ENCODE assay signal across 25 cellular contexts in the genomic region with DNA sequence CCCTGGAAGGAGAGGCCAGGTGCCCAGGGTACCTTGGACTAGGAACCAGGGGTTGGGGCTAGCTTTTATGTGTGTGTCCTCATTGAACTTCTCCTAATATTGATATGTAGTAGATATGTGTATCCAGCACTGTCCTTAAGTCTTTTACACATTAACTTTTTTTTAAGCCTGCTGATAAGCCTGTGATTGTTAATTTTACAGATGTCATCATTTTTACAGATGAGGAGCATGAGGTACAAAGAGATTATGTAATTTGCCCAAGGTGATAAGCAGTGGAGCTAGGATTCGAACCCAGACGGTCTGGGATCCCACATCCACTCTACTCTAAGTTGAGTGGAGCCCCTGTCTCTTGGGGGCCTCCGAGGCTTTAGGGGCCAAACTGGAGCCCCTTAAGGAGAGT. TPM values are rescaled to one million over a fixed set of nuclear protein-coding genes. Genes with fewer than 3 reads are reported as not detected.
DNase-seq lines count a peak whose midpoint lies in the region; ATAC-seq and TF ChIP-seq lines count a peak whose summit lies in the region.
"Had no signal": no experiment of that assay in that cellular context is flagged by ENCODE, and none has a peak within 500 bp of the region (broad histone marks: within the 10 kb centered on the region; RNA-seq: fewer than 3 reads in every experiment).

No MANE protein-coding gene starts in this region.

- no peaks in the 10 kb centered on the region for H3K9me2 ChIP-seq in DOHH2 (replicated peaks; ENCODE audit: control insufficient read depth, low read length)

- peak overlapping the region; percentile 91 for H3K4me2 ChIP-seq in DOHH2 (ENCODE audit: low read length)

- H3K27me3 Mint-ChIP-seq in activated naive CD4-positive, alpha-beta T cell treated with anti-CD3 and anti-CD28 coated beads, Interleukin-2, amount 50 U/mL, for 24 hours: no peaks in the 10 kb centered on the region
- no peaks in the 10 kb centered on the region for H3K27me3 Mint-ChIP-seq in stimulated activated naive CD8-positive, alpha-beta T cell treated with anti-CD3 and anti-CD28 coated beads, Interleukin-15, amount 100 ng/mL, for 72 hours

- H3K36me3 ChIP-seq in DOHH2 (ENCODE audit: control insufficient read depth, low read length) (peaks cover 20% of the 10 kb centered on the region; the same call in 1 of the 2 replicates), esophagus muscularis mucosa (peaks cover 0 to 19% (median 0%) of the 10 kb centered on the region in 4 donors)

- TF ChIP-seq EP300 in esophagus muscularis mucosa (IDR thresholded peaks at IDR 0.05): no peak

- TF ChIP-seq POLR2A in esophagus muscularis mucosa (IDR thresholded peaks at IDR 0.05; ENCODE audit: low read depth): no peak

- no peak for TF ChIP-seq CTCF in DOHH2 (IDR thresholded peaks at IDR 0.05; ENCODE audit: low read depth, low read length, poor library complexity, severe bottlenecking)
- no peak for TF ChIP-seq CTCF in esophagus muscularis mucosa (IDR thresholded peaks at IDR 0.05)

- peaks cover 52% of the 10 kb centered on the region for H3K4me1 Mint-ChIP-seq in activated naive CD4-positive, alpha-beta T cell treated with anti-CD3 and anti-CD28 coated beads, Interleukin-2, amount 50 U/mL, for 24 hours
- H3K4me1 Mint-ChIP-seq in stimulated activated naive CD8-positive, alpha-beta T cell treated with anti-CD3 and anti-CD28 coated beads, Interleukin-15, amount 100 ng/mL, for 72 hours: peaks cover 86% of the 10 kb centered on the region

- DNase-seq in activated naive CD4-positive, alpha-beta T cell treated with Interleukin-2 at 50 U/mL for 16 hours: no peak
- DNase-seq in esophagus muscularis mucosa (ENCODE audit: extremely low spot score) (no peak), GM03348 (ENCODE audit: low spot score) (no peak), NCI-H2107 (lab: John Stamatoyannopoulos, UW) (no peak)
- DNase-seq in stimulated activated naive CD8-positive, alpha-beta T cell treated with anti-CD3 and anti-CD28 coated beads, Interleukin-15, amount 100 ng/mL, for 72 hours: no peak
- DNase-seq: activated naive CD4-positive, alpha-beta T cell treated with anti-CD3 and anti-CD28 coated beads, Interleukin-2, amount 50 U/mL, for 16 hours; Calu3; glutamatergic neuron; Kasumi-1; NCI-H1092 treated with DMSO at 0.1 percent for 48 hours; NCI-H2029 treated with DMSO at 0.1 percent for 48 hours; posterior cingulate gyrus; SHP77; stimulated activated CD4-positive, alpha-beta T cell treated with anti-CD3 and anti-CD28 coated beads, Interleukin-1b, Interleukin-23, amount 100 ng/mL, for 48 hours; SW 1271; upper lobe of left lung had no signal

- H3K27ac Mint-ChIP-seq in activated naive CD4-positive, alpha-beta T cell treated with anti-CD3 and anti-CD28 coated beads, Interleukin-2, amount 50 U/mL, for 24 hours: no peak overlapping the region
- no peak overlapping the region for H3K27ac Mint-ChIP-seq in stimulated activated naive CD8-positive, alpha-beta T cell treated with anti-CD3 and anti-CD28 coated beads, Interleukin-15, amount 100 ng/mL, for 72 hours
- H3K27ac Mint-ChIP-seq: endodermal cell had no signal

- H3K4me3 Mint-ChIP-seq in activated naive CD4-positive, alpha-beta T cell treated with anti-CD3 and anti-CD28 coated beads, Interleukin-2, amount 50 U/mL, for 24 hours: peak overlapping the region; percentile 30
- H3K4me3 Mint-ChIP-seq in stimulated activated naive CD8-positive, alpha-beta T cell treated with anti-CD3 and anti-CD28 coated beads, Interleukin-15, amount 100 ng/mL, for 72 hours: peak overlapping the region; percentile 85 to 95
- H3K4me3 Mint-ChIP-seq: endodermal cell; natural killer cell treated with Interleukin-12 subunit alpha and Interleukin-12 subunit beta and Interleukin-15 and Interleukin-18, amount 100 ng/mL, for 72 hours had no signal

- H3K36me3 Mint-ChIP-seq in activated naive CD4-positive, alpha-beta T cell treated with anti-CD3 and anti-CD28 coated beads, Interleukin-2, amount 50 U/mL, for 24 hours: no peaks in the 10 kb centered on the region
- H3K36me3 Mint-ChIP-seq: natural killer cell treated with Interleukin-12 subunit alpha and Interleukin-12 subunit beta and Interleukin-15 and Interleukin-18, amount 100 ng/mL, for 72 hours had no signal

- intact Hi-C loops in esophagus muscularis mucosa (cut with DNase I): no loop called here

- 78% methylated on average over 3 of the region's 3 CpGs for WGBS in esophagus muscularis mucosa

- peaks cover 39% of the 10 kb centered on the region for H3K79me2 ChIP-seq in DOHH2 (ENCODE audit: control insufficient read depth, low read length)

- H3K4me1 ChIP-seq in DOHH2 (ENCODE audit: control insufficient read depth, low read length) (peaks cover 72% of the 10 kb centered on the region), esophagus muscularis mucosa (peaks cover 75 to 82% (median 77%) of the 10 kb centered on the region in 4 donors)

- H4K20me1 ChIP-seq in DOHH2 (ENCODE audit: control insufficient read depth, insufficient read depth, low read depth, low read length): no peaks in the 10 kb centered on the region

- ATAC-seq in stimulated activated naive CD8-positive, alpha-beta T cell treated with anti-CD3 and anti-CD28 coated beads, Interleukin-15, amount 100 ng/mL, for 72 hours: no peak
- ATAC-seq in HG02798 (IDR thresholded peaks at IDR 0.05; ENCODE audit: poor library complexity, unreplicated experiment): no peak

- H3K9me3 ChIP-seq in DOHH2 (ENCODE audit: control insufficient read depth, insufficient read depth, low read length) (no peaks in the 10 kb centered on the region), esophagus muscularis mucosa (no peaks in the 10 kb centered on the region)
- H3K9me3 ChIP-seq: BE2C, upper lobe of left lung had no signal

- H3K9me3 Mint-ChIP-seq in activated naive CD4-positive, alpha-beta T cell treated with anti-CD3 and anti-CD28 coated beads, Interleukin-2, amount 50 U/mL, for 24 hours: no peaks in the 10 kb centered on the region
- H3K9me3 Mint-ChIP-seq in stimulated activated naive CD8-positive, alpha-beta T cell treated with anti-CD3 and anti-CD28 coated beads, Interleukin-15, amount 100 ng/mL, for 72 hours: no peaks in the 10 kb centered on the region
- H3K9me3 Mint-ChIP-seq: endodermal cell; natural killer cell treated with Interleukin-12 subunit alpha and Interleukin-12 subunit beta and Interleukin-15 and Interleukin-18, amount 100 ng/mL, for 72 hours; stimulated activated effector memory CD8-positive, alpha-beta T cell treated with anti-CD3 and anti-CD28 coated beads, Interleukin-12 subunit alpha, Interleukin-12 subunit beta, amount 100 ng/mL, for 72 hours had no signal

- no peaks in the 10 kb centered on the region for H3K27me3 ChIP-seq in DOHH2 (ENCODE audit: control insufficient read depth, low read length)
- H3K27me3 ChIP-seq in esophagus muscularis mucosa: no peaks in the 10 kb centered on the region
- H3K27me3 ChIP-seq: BE2C, upper lobe of left lung had no signal

- H3K27ac ChIP-seq in DOHH2 (ENCODE audit: low read depth, low read length) (no peak overlapping the region), esophagus muscularis mucosa (replicated peaks in 1 of 4) (peak overlapping the region; percentile 91 to 100 (median 97))

- peaks cover 7% of the 10 kb centered on the region; the same call in 1 of the 2 replicates for H3F3A ChIP-seq in DOHH2 (ENCODE audit: control insufficient read depth, insufficient read depth)

- H3K4me3 ChIP-seq in DOHH2 (ENCODE audit: low read length) (no peak overlapping the region), esophagus muscularis mucosa (no peak overlapping the region)
- H3K4me3 ChIP-seq: skin epidermis, upper lobe of left lung had no signal

RNA-seq across cellular contexts. Expression of a gene that starts 10.2 kb away (rescaled TPM):
- 10 to 100 TPM; 26.2 to 88.1 (median 59.4) TPM for total RNA-seq in esophagus muscularis mucosa

RNA-seq across cellular contexts. Expression of a gene that starts 28.7 kb away (rescaled TPM):
- 10 to 100 TPM; 30.3 to 71.4 (median 61.2) TPM for total RNA-seq in esophagus muscularis mucosa

RNA-seq across cellular contexts. Expression of a gene that starts 34.3 kb away (rescaled TPM):
- 10 to 100 TPM; 13.3 to 26.9 (median 18.3) TPM for total RNA-seq in esophagus muscularis mucosa
- total RNA-seq: Calu3 had no signal

RNA-seq across cellular contexts. Expression of a gene that starts 38.5 kb away (rescaled TPM):
- 10 to 100 TPM in 1 of 4 donors, 1 to 10 TPM in 3; 2.1 to 26.6 (median 5.6) TPM for total RNA-seq in esophagus muscularis mucosa
- total RNA-seq: activated CD8-positive, alpha-beta memory T cell treated with anti-CD3 and anti-CD28 coated beads for 36 hours; Calu3; endodermal cell; natural killer cell treated with Interleukin-12 subunit alpha and Interleukin-12 subunit beta and Interleukin-15 and Interleukin-18, amount 100 ng/mL, for 72 hours had no signal
